Comparison of ENCODE assay signal across 18 cellular contexts in the genomic region with DNA sequence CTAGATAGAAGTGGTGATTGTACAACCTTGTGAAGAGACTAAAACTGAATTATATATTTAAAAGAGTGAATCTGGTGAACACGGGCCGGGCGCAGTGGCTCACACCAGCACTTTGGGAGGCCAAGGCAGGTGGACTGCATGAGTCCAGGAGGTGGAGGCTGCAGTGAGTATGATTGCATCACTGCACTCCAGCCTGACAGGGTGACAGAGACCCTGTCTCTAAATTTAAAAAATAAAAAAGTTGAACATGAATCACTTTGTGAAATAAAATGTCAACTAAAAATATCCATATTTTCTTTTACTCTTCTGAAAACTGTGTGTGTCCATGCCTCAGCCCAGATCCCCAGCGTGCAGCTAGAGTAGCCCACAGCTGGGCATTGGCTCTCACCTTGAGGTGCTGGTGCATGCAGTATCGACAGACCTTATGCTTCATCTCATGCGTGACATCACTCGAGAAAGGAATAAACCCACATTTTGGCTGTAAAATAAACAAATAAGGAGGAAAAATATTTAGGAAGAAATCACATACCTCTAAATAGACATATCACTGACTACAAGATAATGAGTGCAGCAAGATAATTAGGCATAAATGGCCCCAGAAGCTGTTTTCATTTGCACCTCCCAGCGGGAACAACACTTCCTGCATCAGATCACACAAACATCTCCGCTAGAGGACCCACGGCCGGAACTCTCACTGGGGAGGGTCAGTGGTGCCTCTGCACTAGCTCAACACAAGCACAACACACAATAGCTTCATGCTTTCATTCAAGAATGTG. TPM values are rescaled to one million over a fixed set of nuclear protein-coding genes. Genes with fewer than 3 reads are reported as not detected.
DNase-seq lines count a peak whose midpoint lies in the region; ATAC-seq and TF ChIP-seq lines count a peak whose summit lies in the region.
"Had no signal": no experiment of that assay in that cellular context is flagged by ENCODE, and none has a peak within 500 bp of the region (broad histone marks: within the 10 kb centered on the region; RNA-seq: fewer than 3 reads in every experiment).

No MANE protein-coding gene starts in this region.

- peak overlapping the region; percentile 46 for H3K27ac ChIP-seq in RWPE1
- H3K27ac ChIP-seq in coronary artery = no peak overlapping the region
- H3K27ac ChIP-seq in substantia nigra (ENCODE audit: low read depth, low read length, poor library complexity, severe bottlenecking) = peak overlapping the region; percentile 37
- H3K27ac ChIP-seq: PC-9 had no signal

- ATAC-seq in GM18519 (IDR thresholded peaks at IDR 0.05; ENCODE audit: low FRiP score, unreplicated experiment) (no peak), HG03442 (IDR thresholded peaks at IDR 0.05; ENCODE audit: unreplicated experiment) (no peak)

- DNase-seq in RWPE1 (ENCODE audit: low spot score) = no peak
- DNase-seq in coronary artery (ENCODE audit: low spot score) = peak; percentile 49
- DNase-seq in neural crest cell (ENCODE audit: low read depth, low spot score) = no peak
- DNase-seq in substantia nigra (lab: John Stamatoyannopoulos, UW) = peak in 2 of 49 donors; percentile 19 to 20
- DNase-seq in activated gamma-delta T cell (lab: John Stamatoyannopoulos, UW) = no peak
- DNase-seq: Caco-2; CD4-positive, CD25-positive, alpha-beta regulatory T cell; DMS153; HFFc6; KBM-7; NCI-H1436; NCI-H2029 treated with DMSO at 0.1 percent for 48 hours; NCI-H2171 treated with DMSO at 0.1 percent for 48 hours; NCI-H510A; NCI-H82; PC-9 had no signal

- no peak overlapping the region for H3K4me3 Mint-ChIP-seq in neural crest cell
- H3K4me3 Mint-ChIP-seq: CD4-positive, CD25-positive, alpha-beta regulatory T cell; HFFc6 had no signal

- TF ChIP-seq CTCF in RWPE1 (conservative IDR thresholded peaks at IDR 0.05; ENCODE audit: low read depth) = no peak
- TF ChIP-seq CTCF in coronary artery (IDR thresholded peaks at IDR 0.05) = no peak
- no peak for TF ChIP-seq CTCF in neural crest cell (conservative IDR thresholded peaks at IDR 0.05)

- CTCF ChIA-PET in RWPE1 (lab: Yijun Ruan, JAX) = interaction anchor here (0.7 to 2.3 kb wide), 2 partner anchors 13 to 530 kb away, joined by 3 to 9 read pairs; no protein-coding TSS in a partner anchor

- H3K9me3 Mint-ChIP-seq in neural crest cell = no peaks in the 10 kb centered on the region
- H3K9me3 Mint-ChIP-seq: HFFc6 had no signal

- peaks cover 5% of the 10 kb centered on the region for H3K4me1 Mint-ChIP-seq in neural crest cell

- H3K36me3 Mint-ChIP-seq in neural crest cell (ENCODE audit: low read depth) = peaks cover 39% of the 10 kb centered on the region

- H3K27ac Mint-ChIP-seq in neural crest cell (ENCODE audit: unreplicated experiment) = peak overlapping the region; percentile 70
- H3K27ac Mint-ChIP-seq: HFFc6 had no signal

- no peak overlapping the region for H3K4me3 ChIP-seq in coronary artery
- H3K4me3 ChIP-seq: PC-9 had no signal

- POLR2A ChIA-PET in RWPE1 (lab: Yijun Ruan, JAX; ENCODE audit: low non-redundant PET) = no interaction called here

- H3K27me3 Mint-ChIP-seq in neural crest cell (ENCODE audit: low read depth) = no peaks in the 10 kb centered on the region
- H3K27me3 Mint-ChIP-seq: CD4-positive, CD25-positive, alpha-beta regulatory T cell had no signal

RNA-seq across cellular contexts. Expression of gene IPPK, which starts 22.1 kb away (rescaled TPM):
- total RNA-seq in neural crest cell = 13.1 and 15.0 TPM in 2 replicates

Comparison
In these comparisons a context has a peak if more than half of its experiments do, and no peak if none do; other contexts are left out.
1. H3K27ac ChIP-seq: peak in RWPE1 (single experiment) and substantia nigra (single experiment); none in coronary artery (0 of 2).